In the genomic region with DNA sequence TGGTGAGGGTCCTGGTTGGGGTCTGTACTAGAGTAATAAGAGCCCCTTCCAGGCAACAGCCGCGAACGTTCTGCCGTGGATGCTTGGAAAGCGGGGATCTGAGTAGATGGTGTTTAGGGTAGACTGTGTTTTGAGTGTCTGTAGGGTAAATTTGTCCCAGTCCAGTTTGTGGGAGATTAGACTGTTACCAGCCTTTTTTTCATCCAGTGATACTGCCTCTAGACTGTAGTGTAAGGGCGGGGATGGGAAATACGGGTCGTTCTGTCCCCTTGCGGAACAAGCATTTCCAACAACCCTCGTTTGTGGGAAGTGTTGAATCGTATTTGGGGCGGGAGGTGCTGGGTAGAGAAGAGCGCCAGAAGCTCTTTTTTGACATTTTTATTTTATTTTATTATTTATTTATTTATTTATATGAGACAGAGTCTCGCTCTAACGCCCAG, we compare ENCODE assay signal across 9 cellular contexts. TPM values are rescaled to one million over a fixed set of nuclear protein-coding genes. Genes with fewer than 3 reads are reported as not detected.
DNase-seq lines count a peak whose midpoint lies in the region; ATAC-seq, FAIRE-seq and TF ChIP-seq lines count a peak whose summit lies in the region.
"Had no signal": no experiment of that assay in that cellular context is flagged by ENCODE, and none has a peak within 500 bp of the region (broad histone marks: within the 10 kb centered on the region; RNA-seq: fewer than 3 reads in every experiment).

No MANE protein-coding gene starts in this region.

- 0% methylated on average over 13 of the region's 15 CpGs for WGBS in esophagus squamous epithelium, 2 donors

- peaks cover 46% of the 10 kb centered on the region for H3K4me1 ChIP-seq in DOHH2 (ENCODE audit: control insufficient read depth, low read length)
- H3K4me1 ChIP-seq in esophagus squamous epithelium: peaks cover 7 to 46% (median 20%) of the 10 kb centered on the region in 3 donors

- H3K27me3 ChIP-seq in DOHH2 (ENCODE audit: control insufficient read depth, low read length): no peaks in the 10 kb centered on the region
- no peaks in the 10 kb centered on the region for H3K27me3 ChIP-seq in esophagus squamous epithelium

- H3K9me3 ChIP-seq in DOHH2 (ENCODE audit: control insufficient read depth, insufficient read depth, low read length) (no peaks in the 10 kb centered on the region), esophagus squamous epithelium (no peaks in the 10 kb centered on the region)

- H4K20me1 ChIP-seq in DOHH2 (ENCODE audit: control insufficient read depth, insufficient read depth, low read depth, low read length): peaks cover 5% of the 10 kb centered on the region; the same call in 1 of the 2 replicates

- peaks cover 5% of the 10 kb centered on the region for H3K36me3 Mint-ChIP-seq in IgD-negative memory B cell
- peaks cover 25% of the 10 kb centered on the region for H3K36me3 Mint-ChIP-seq in T-helper 1 cell treated with Interleukin-12 subunit alpha and Interleukin-12 subunit beta and Interleukin-4 antibody, amounts not matched to agents 30 μg/mL and 1 μg/mL, for 36 hours (ENCODE audit: low read depth)
- peaks cover 7% of the 10 kb centered on the region for H3K36me3 Mint-ChIP-seq in natural killer cell treated with Interleukin-12 subunit alpha and Interleukin-12 subunit beta and Interleukin-15 and Interleukin-18, amount 100 ng/mL, for 72 hours

- DNase-seq in esophagus squamous epithelium (lab: John Stamatoyannopoulos, UW): no peak
- no peak for DNase-seq in natural killer cell treated with Interleukin-12 subunit alpha and Interleukin-12 subunit beta and Interleukin-15 and Interleukin-18, amount 100 ng/mL, for 72 hours (ENCODE audit: low spot score)
- DNase-seq in D721Med (ENCODE audit: insufficient read length, low spot score): no peak
- no peak for DNase-seq in GOT3 (lab: John Stamatoyannopoulos, UW)

- intact Hi-C loops in esophagus squamous epithelium (cut with DNase I): no loop called here

- FAIRE-seq in D721Med (lab: Jason Lieb, UNC): no peak
- FAIRE-seq: endometrium had no signal

- no peaks in the 10 kb centered on the region for H3K9me3 Mint-ChIP-seq in IgD-negative memory B cell
- H3K9me3 Mint-ChIP-seq in T-helper 1 cell treated with Interleukin-12 subunit alpha and Interleukin-12 subunit beta and Interleukin-4 antibody, amounts not matched to agents 30 μg/mL and 1 μg/mL, for 36 hours: no peaks in the 10 kb centered on the region
- no peaks in the 10 kb centered on the region for H3K9me3 Mint-ChIP-seq in natural killer cell treated with Interleukin-12 subunit alpha and Interleukin-12 subunit beta and Interleukin-15 and Interleukin-18, amount 100 ng/mL, for 72 hours

- peak; percentile 5 for ATAC-seq in GM19452 (IDR thresholded peaks at IDR 0.05; ENCODE audit: unreplicated experiment)
- peak; percentile 54 to 61 for ATAC-seq in natural killer cell treated with Interleukin-12 subunit alpha and Interleukin-12 subunit beta and Interleukin-15 and Interleukin-18, amount 100 ng/mL, for 72 hours

- peak overlapping the region; percentile 81 for H3K4me2 ChIP-seq in DOHH2 (ENCODE audit: low read length)

- peak overlapping the region; percentile 94 to 98 (median 97) for H3K27ac Mint-ChIP-seq in IgD-negative memory B cell
- peak overlapping the region; percentile 96 for H3K27ac Mint-ChIP-seq in T-helper 1 cell treated with Interleukin-12 subunit alpha and Interleukin-12 subunit beta and Interleukin-4 antibody, amounts not matched to agents 30 μg/mL and 1 μg/mL, for 36 hours
- peak overlapping the region; percentile 95 to 99 for H3K27ac Mint-ChIP-seq in natural killer cell treated with Interleukin-12 subunit alpha and Interleukin-12 subunit beta and Interleukin-15 and Interleukin-18, amount 100 ng/mL, for 72 hours

- no peak for TF ChIP-seq CTCF in DOHH2 (IDR thresholded peaks at IDR 0.05; ENCODE audit: low read depth, low read length, poor library complexity, severe bottlenecking)
- TF ChIP-seq CTCF in esophagus squamous epithelium (IDR thresholded peaks at IDR 0.05): no peak
- TF ChIP-seq CTCF in D721Med (IDR thresholded peaks at IDR 0.05; ENCODE audit: insufficient read depth, missing control alignments): no peak

- no peak for TF ChIP-seq POLR2A in esophagus squamous epithelium (IDR thresholded peaks at IDR 0.05)

- peak overlapping the region; percentile 51 for H3K27ac ChIP-seq in DOHH2 (ENCODE audit: low read depth, low read length)
- peak overlapping the region; percentile 91 to 98 (median 94) for H3K27ac ChIP-seq in esophagus squamous epithelium

- peaks cover 24 to 45% (median 44%) of the 10 kb centered on the region in 3 donors for H3K4me1 Mint-ChIP-seq in IgD-negative memory B cell
- peaks cover 48% of the 10 kb centered on the region for H3K4me1 Mint-ChIP-seq in T-helper 1 cell treated with Interleukin-12 subunit alpha and Interleukin-12 subunit beta and Interleukin-4 antibody, amounts not matched to agents 30 μg/mL and 1 μg/mL, for 36 hours (ENCODE audit: low read depth)
- H3K4me1 Mint-ChIP-seq in natural killer cell treated with Interleukin-12 subunit alpha and Interleukin-12 subunit beta and Interleukin-15 and Interleukin-18, amount 100 ng/mL, for 72 hours (ENCODE audit: low read depth in 2 of 2): peaks cover 33 to 44% of the 10 kb centered on the region in 2 donors

- no peaks in the 10 kb centered on the region for H3K9me2 ChIP-seq in DOHH2 (replicated peaks; ENCODE audit: control insufficient read depth, low read length)

- H3K4me3 ChIP-seq in DOHH2 (ENCODE audit: low read length) (peak overlapping the region; percentile 81), esophagus squamous epithelium (peak overlapping the region; percentile 69 to 97 (median 82))

- no peaks in the 10 kb centered on the region for H3K27me3 Mint-ChIP-seq in IgD-negative memory B cell
- no peaks in the 10 kb centered on the region for H3K27me3 Mint-ChIP-seq in T-helper 1 cell treated with Interleukin-12 subunit alpha and Interleukin-12 subunit beta and Interleukin-4 antibody, amounts not matched to agents 30 μg/mL and 1 μg/mL, for 36 hours (ENCODE audit: low read depth)
- no peaks in the 10 kb centered on the region for H3K27me3 Mint-ChIP-seq in natural killer cell treated with Interleukin-12 subunit alpha and Interleukin-12 subunit beta and Interleukin-15 and Interleukin-18, amount 100 ng/mL, for 72 hours

- no peaks in the 10 kb centered on the region for H3F3A ChIP-seq in DOHH2 (ENCODE audit: control insufficient read depth, insufficient read depth)

- H3K36me3 ChIP-seq in DOHH2 (ENCODE audit: control insufficient read depth, low read length) (peaks cover 57% of the 10 kb centered on the region), esophagus squamous epithelium (peaks cover 0 to 26% (median 6%) of the 10 kb centered on the region in 3 donors)

- H3K4me3 Mint-ChIP-seq in IgD-negative memory B cell: peak overlapping the region; percentile 88 to 97 (median 93)
- H3K4me3 Mint-ChIP-seq in T-helper 1 cell treated with Interleukin-12 subunit alpha and Interleukin-12 subunit beta and Interleukin-4 antibody, amounts not matched to agents 30 μg/mL and 1 μg/mL, for 36 hours: peak overlapping the region; percentile 93
- peak overlapping the region; percentile 96 for H3K4me3 Mint-ChIP-seq in natural killer cell treated with Interleukin-12 subunit alpha and Interleukin-12 subunit beta and Interleukin-15 and Interleukin-18, amount 100 ng/mL, for 72 hours

- peaks cover 75% of the 10 kb centered on the region for H3K79me2 ChIP-seq in DOHH2 (ENCODE audit: control insufficient read depth, low read length)

RNA-seq across cellular contexts. Expression of a gene that starts 0.4 kb away (rescaled TPM):
- 31.1 TPM for polyA plus RNA-seq in IgD-negative memory B cell
- total RNA-seq in esophagus squamous epithelium: 10 to 100 TPM in 3 of 4 donors, 1 to 10 TPM in 1; 6.6 to 28.5 (median 16.7) TPM
- total RNA-seq in natural killer cell treated with Interleukin-12 subunit alpha and Interleukin-12 subunit beta and Interleukin-15 and Interleukin-18, amount 100 ng/mL, for 72 hours: 10 to 100 TPM; 29.4 to 36.4 TPM

RNA-seq across cellular contexts. Expression of a gene that starts 0.5 kb away (rescaled TPM):
- 7.8 TPM for polyA plus RNA-seq in IgD-negative memory B cell
- 10 to 100 TPM; 10.5 to 13.0 (median 11.7) TPM for total RNA-seq in esophagus squamous epithelium
- total RNA-seq in natural killer cell treated with Interleukin-12 subunit alpha and Interleukin-12 subunit beta and Interleukin-15 and Interleukin-18, amount 100 ng/mL, for 72 hours: 10 to 100 TPM; 25.4 to 41.3 TPM

RNA-seq across cellular contexts. Expression of a gene that starts 26.3 kb away (rescaled TPM):
- polyA plus RNA-seq in IgD-negative memory B cell: 0.60 TPM
- 10 to 100 TPM in 1 of 4 donors, 1 to 10 TPM in 3; 1.4 to 14.5 (median 2.3) TPM for total RNA-seq in esophagus squamous epithelium
- 10 to 100 TPM in 1 of 2 donors, 1 to 10 TPM in 1; 8.9 to 22.6 TPM for total RNA-seq in natural killer cell treated with Interleukin-12 subunit alpha and Interleukin-12 subunit beta and Interleukin-15 and Interleukin-18, amount 100 ng/mL, for 72 hours

RNA-seq across cellular contexts. Expression of a gene that starts 53.6 kb away (rescaled TPM):
- polyA plus RNA-seq in IgD-negative memory B cell: 113 TPM
- total RNA-seq in esophagus squamous epithelium: 10 to 100 TPM; 30.9 to 59.3 (median 40.1) TPM
- total RNA-seq in natural killer cell treated with Interleukin-12 subunit alpha and Interleukin-12 subunit beta and Interleukin-15 and Interleukin-18, amount 100 ng/mL, for 72 hours: 10 to 100 TPM; 59.2 to 72.6 TPM

RNA-seq across cellular contexts. Expression of a gene that starts 58.1 kb away (rescaled TPM):
- polyA plus RNA-seq in IgD-negative memory B cell: 66.5 TPM
- total RNA-seq in esophagus squamous epithelium: 10 to 100 TPM; 16.0 to 65.0 (median 33.8) TPM
- total RNA-seq in natural killer cell treated with Interleukin-12 subunit alpha and Interleukin-12 subunit beta and Interleukin-15 and Interleukin-18, amount 100 ng/mL, for 72 hours: 10 to 100 TPM; 53.5 to 55.9 TPM
